ENCODE assay signal across 14 cellular contexts in genomic region chr5:35246411-35246810, GRCh38. TPM values are rescaled to one million over a fixed set of nuclear protein-coding genes. Genes with fewer than 3 reads are reported as not detected.
DNase-seq lines count a peak whose midpoint lies in the region; ATAC-seq and TF ChIP-seq lines count a peak whose summit lies in the region.
"Had no signal": no experiment of that assay in that cellular context is flagged by ENCODE, and none has a peak within 500 bp of the region (broad histone marks: within the 10 kb centered on the region; RNA-seq: fewer than 3 reads in every experiment).

No MANE protein-coding gene starts in this region.

- H2AFZ ChIP-seq in H9 (ENCODE audit: low read length) = no peak overlapping the region

- H3K27me3 Mint-ChIP-seq in H9 (ENCODE audit: low read depth) (no peaks in the 10 kb centered on the region), brain (no peaks in the 10 kb centered on the region)
- peaks cover 36% of the 10 kb centered on the region for H3K27me3 Mint-ChIP-seq in stimulated activated naive CD8-positive, alpha-beta T cell treated with anti-CD3 and anti-CD28 coated beads, Interleukin-15, amount 100 ng/mL, for 72 hours

- H3K79me1 ChIP-seq in H9 (ENCODE audit: insufficient read depth, low read depth, low read length, poor library complexity, severe bottlenecking) (no peaks in the 10 kb centered on the region), mesendoderm (ENCODE audit: low read length) (no peaks in the 10 kb centered on the region)

- 0 out of 2 replicates have a peak, but pooled peaks cover 4% of the 10 kb centered on the region for H3K4me1 ChIP-seq in H9 (ENCODE audit: insufficient read depth, low read length)
- H3K4me1 ChIP-seq in mesendoderm (ENCODE audit: control insufficient read depth, low read depth, low read length) = peaks cover 4% of the 10 kb centered on the region
- H3K4me1 ChIP-seq: right lobe of liver had no signal

- DNase-seq in H9 (no peak), mesendoderm (peak; percentile 72), SKM-1 treated with dmso at 0.1 percent for 144 hours (lab: John Stamatoyannopoulos, UW; ENCODE audit: unreplicated experiment) (no peak), NCI-H1694 (lab: John Stamatoyannopoulos, UW) (no peak)
- no peak for DNase-seq in stimulated activated naive CD8-positive, alpha-beta T cell treated with anti-CD3 and anti-CD28 coated beads, Interleukin-15, amount 100 ng/mL, for 72 hours
- DNase-seq: hippocampal formation, NCI-H187, right lobe of liver had no signal

- H3K4me3 Mint-ChIP-seq in H9 (no peak overlapping the region), brain (peak overlapping the region in 1 of 5 experiments; percentile 6)
- H3K4me3 Mint-ChIP-seq in stimulated activated naive CD8-positive, alpha-beta T cell treated with anti-CD3 and anti-CD28 coated beads, Interleukin-15, amount 100 ng/mL, for 72 hours = no peak overlapping the region
- H3K4me3 Mint-ChIP-seq: mesothelial cell of epicardium had no signal

- H3K79me2 ChIP-seq in H9 (ENCODE audit: insufficient read depth, low read length) = no peaks in the 10 kb centered on the region
- H3K79me2 ChIP-seq in mesendoderm (ENCODE audit: control insufficient read depth, insufficient read depth, low read length) = no peaks in the 10 kb centered on the region

- H3K4me3 ChIP-seq in mesendoderm (ENCODE audit: low read length) = no peak overlapping the region
- H3K4me3 ChIP-seq: right lobe of liver had no signal

- H3K18ac ChIP-seq in H9 (ENCODE audit: insufficient read length, low read depth, low read length) (no peak overlapping the region), mesendoderm (ENCODE audit: low read length) (no peak overlapping the region)

- no peak overlapping the region for H2BK120ac ChIP-seq in H9 (ENCODE audit: low read depth, low read length, poor library complexity, severe bottlenecking)
- no peak overlapping the region for H2BK120ac ChIP-seq in mesendoderm (ENCODE audit: low read depth, low read length)

- H3K36me3 Mint-ChIP-seq in H9 (ENCODE audit: insufficient read depth in 1 of 3, low read depth in 3 of 3) (peaks cover 0 to 12% (median 3%) of the 10 kb centered on the region in 3 experiments; a peak in 4 of 7 replicates), brain (no peaks in the 10 kb centered on the region)
- H3K36me3 Mint-ChIP-seq: mesothelial cell of epicardium had no signal

- TF ChIP-seq CTCF in 22Rv1 (IDR thresholded peaks at IDR 0.05) (peak; percentile 38), H9 (conservative IDR thresholded peaks at IDR 0.05) (peak; percentile 44; the same call in 2 of the 3 replicates), brain (conservative IDR thresholded peaks at IDR 0.05) (peak; percentile 34 to 46)

- no peaks in the 10 kb centered on the region for H3K9me3 ChIP-seq in H9 (ENCODE audit: control insufficient read depth, low read depth, low read length)
- H3K9me3 ChIP-seq: right lobe of liver, thoracic aorta had no signal

- H3K27me3 ChIP-seq in H9 (ENCODE audit: insufficient read depth, low read length) (no peaks in the 10 kb centered on the region), mesendoderm (ENCODE audit: insufficient read depth, low read length, poor library complexity) (no peaks in the 10 kb centered on the region)
- H3K27me3 ChIP-seq: right lobe of liver had no signal

- H2BK5ac ChIP-seq in H9 (ENCODE audit: insufficient read length, low read length) (no peak overlapping the region), mesendoderm (ENCODE audit: low read length) (no peak overlapping the region)

- H2BK12ac ChIP-seq in H9 (ENCODE audit: insufficient read length, low read depth, low read length) = no peak overlapping the region

- H3K4ac ChIP-seq in H9 (ENCODE audit: low read depth, low read length) (no peak overlapping the region), mesendoderm (ENCODE audit: low read depth, low read length) (no peak overlapping the region)

- peaks cover 4 to 7% of the 10 kb centered on the region in 2 experiments; a peak in 3 of 5 replicates for H3K9me3 Mint-ChIP-seq in H9
- H3K9me3 Mint-ChIP-seq in brain = peaks cover 0 to 5% (median 4%) of the 10 kb centered on the region in 5 experiments
- H3K9me3 Mint-ChIP-seq in stimulated activated naive CD8-positive, alpha-beta T cell treated with anti-CD3 and anti-CD28 coated beads, Interleukin-15, amount 100 ng/mL, for 72 hours = peaks cover 0 to 1% of the 10 kb centered on the region in 2 donors
- H3K9me3 Mint-ChIP-seq: mesothelial cell of epicardium had no signal

- no CpG with 5 or more reads among the region's 2 CpGs for WGBS in H9 (ENCODE audit: extremely low coverage, insufficient read length, low lambda C conversion rate)
- no CpG with 5 or more reads among the region's 2 CpGs for WGBS in mesendoderm (ENCODE audit: extremely low coverage, insufficient coverage, low lambda C conversion rate)

- H4K8ac ChIP-seq in H9 (replicated peaks; ENCODE audit: insufficient read length, low read depth, low read length) = no peak overlapping the region
- no peak overlapping the region for H4K8ac ChIP-seq in mesendoderm (ENCODE audit: low read depth, low read length)

- H2BK15ac ChIP-seq in H9 (ENCODE audit: low read depth, low read length) (no peak overlapping the region), mesendoderm (replicated peaks; ENCODE audit: low read depth) (no peak overlapping the region)

- H4K91ac ChIP-seq in H9 (ENCODE audit: insufficient read length, low read depth, low read length) = no peak overlapping the region

- no peak overlapping the region for H3T11ph ChIP-seq in H9 (ENCODE audit: low read length)

- H3K56ac ChIP-seq in H9 (ENCODE audit: insufficient read length, low read depth, low read length) (no peak overlapping the region), mesendoderm (ENCODE audit: low read length) (no peak overlapping the region)

- H3K27ac ChIP-seq in 22Rv1 (no peak overlapping the region), H9 (ENCODE audit: insufficient read length, low read depth, low read length) (no peak overlapping the region), mesendoderm (ENCODE audit: low read depth, low read length) (no peak overlapping the region)
- H3K27ac ChIP-seq: right lobe of liver had no signal

- ATAC-seq in stimulated activated naive CD8-positive, alpha-beta T cell treated with anti-CD3 and anti-CD28 coated beads, Interleukin-15, amount 100 ng/mL, for 72 hours = no peak
- ATAC-seq in GM18498 (IDR thresholded peaks at IDR 0.05; ENCODE audit: unreplicated experiment) = no peak
- ATAC-seq: Panc1 had no signal

- H3K23ac ChIP-seq in H9 (ENCODE audit: insufficient read length, low read depth, low read length) (no peak overlapping the region), mesendoderm (ENCODE audit: low read length) (no peak overlapping the region)

- H4K5ac ChIP-seq in H9 (ENCODE audit: insufficient read length, low read depth, low read length) (no peak overlapping the region), mesendoderm (ENCODE audit: low read length) (no peak overlapping the region)

- H3K36me3 ChIP-seq in mesendoderm (ENCODE audit: control insufficient read depth, insufficient read depth, low read length) = no peaks in the 10 kb centered on the region
- H3K36me3 ChIP-seq: right lobe of liver, thoracic aorta had no signal

- no peaks in the 10 kb centered on the region for H4K20me1 ChIP-seq in H9 (ENCODE audit: control insufficient read depth, insufficient read depth, insufficient read length)

- H3K23me2 ChIP-seq in H9 (ENCODE audit: insufficient read length, low read depth, low read length, poor library complexity, severe bottlenecking) = no peaks in the 10 kb centered on the region

- no peak overlapping the region for H3K4me2 ChIP-seq in H9 (ENCODE audit: insufficient read depth, insufficient read length, low read length)
- H3K4me2 ChIP-seq in mesendoderm (ENCODE audit: low read length) = no peak overlapping the region

- no peak overlapping the region for H2BK20ac ChIP-seq in H9 (ENCODE audit: low read depth, low read length, poor library complexity, severe bottlenecking)

- H3K4me1 Mint-ChIP-seq in H9 (peaks cover 24 to 30% of the 10 kb centered on the region in 2 experiments), brain (peaks cover 39% of the 10 kb centered on the region)
- no peaks in the 10 kb centered on the region for H3K4me1 Mint-ChIP-seq in stimulated activated naive CD8-positive, alpha-beta T cell treated with anti-CD3 and anti-CD28 coated beads, Interleukin-15, amount 100 ng/mL, for 72 hours

- no peak overlapping the region for H3K14ac ChIP-seq in H9 (ENCODE audit: insufficient read depth, low read length)

- no peak overlapping the region for H3K9ac ChIP-seq in H9 (ENCODE audit: extremely low read depth, insufficient read length, low read length)
- no peak overlapping the region for H3K9ac ChIP-seq in mesendoderm (ENCODE audit: low read length)

- H3K27ac Mint-ChIP-seq in H9 (no peak overlapping the region), brain (peak overlapping the region; percentile 60 to 95 (median 90))
- H3K27ac Mint-ChIP-seq in stimulated activated naive CD8-positive, alpha-beta T cell treated with anti-CD3 and anti-CD28 coated beads, Interleukin-15, amount 100 ng/mL, for 72 hours = no peak overlapping the region

- H2AK5ac ChIP-seq in H9 (ENCODE audit: insufficient read length, low read length) (no peak overlapping the region), mesendoderm (ENCODE audit: low read length) (no peak overlapping the region)

RNA-seq across cellular contexts. Expression of gene PRLR, which starts 16.1 kb away (rescaled TPM):
- 2.5 TPM in 2 replicates for total RNA-seq in H9 (2021)
- 0.07 TPM for polyA plus RNA-seq in brain (ENCODE audit: insufficient read depth, low read depth, low replicate concordance)
- 2.4 TPM for polyA plus RNA-seq in mesendoderm (2013, experiment 1 of 2)
- 2.5 TPM for polyA plus RNA-seq in mesendoderm (2013, experiment 2 of 2)

Comparison
In these comparisons a context has a peak if more than half of its experiments do, and no peak if none do; other contexts are left out.
1. H3K27ac Mint-ChIP-seq: peak in brain (5 of 5); none in H9 (0 of 3) and stimulated activated naive CD8-positive, alpha-beta T cell treated with anti-CD3 and anti-CD28 coated beads, Interleukin-15, amount 100 ng/mL, for 72 hours (0 of 2).
2. Peak in every context shown above with its lines, with median percentiles within 50 percentile points of each other: CTCF ChIP-seq.